17 cellular contexts compared by ENCODE assay signal in the genomic region with DNA sequence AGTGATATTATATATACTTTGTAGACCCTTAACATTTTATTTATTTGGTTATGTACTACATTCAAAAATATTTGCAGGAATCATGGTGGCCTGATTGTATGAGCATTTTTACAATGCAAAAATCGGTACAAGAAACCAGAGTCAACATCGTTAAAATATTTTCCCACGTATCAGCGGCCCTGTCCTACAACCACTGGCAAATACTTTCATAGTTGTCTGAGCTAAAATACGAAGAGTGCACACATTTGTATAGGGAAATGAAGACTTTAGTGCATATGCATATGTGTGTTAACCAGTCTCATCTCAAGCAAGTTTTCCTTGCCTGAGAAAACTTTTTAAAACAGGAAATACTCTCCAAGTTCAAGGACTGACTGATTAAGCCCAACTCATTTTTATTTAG.
DNase-seq lines count a peak whose midpoint lies in the region; ATAC-seq and TF ChIP-seq lines count a peak whose summit lies in the region.
"Had no signal": no experiment of that assay in that cellular context is flagged by ENCODE, and none has a peak within 500 bp of the region (broad histone marks: within the 10 kb centered on the region; RNA-seq: fewer than 3 reads in every experiment).

No MANE protein-coding gene starts in this region.

- H3K4me3 Mint-ChIP-seq in stimulated activated naive B cell treated with anti-CD40 and anti-IgM and Interleukin-4, amounts not matched to agents 10 μg/mL and 1 μg/mL and 100 μg/mL, for 72 hours = no peak overlapping the region
- H3K4me3 Mint-ChIP-seq: CD4-positive, alpha-beta T cell; HFFc6 had no signal

- no peaks in the 10 kb centered on the region for H3K36me3 Mint-ChIP-seq in stimulated activated naive B cell treated with anti-CD40 and anti-IgM and Interleukin-4, amounts not matched to agents 10 μg/mL and 1 μg/mL and 100 μg/mL, for 72 hours

- DNase-seq in EH (ENCODE audit: low read depth) = peak; percentile 95
- DNase-seq in NCI-H526 (lab: John Stamatoyannopoulos, UW) = peak; percentile 36 to 65
- peak; percentile 26 for DNase-seq in astrocyte of the hippocampus (ENCODE audit: low read depth, low spot score)
- DNase-seq in stimulated activated naive B cell treated with anti-CD40 and anti-IgM and Interleukin-4, amounts not matched to agents 10 μg/mL and 1 μg/mL and 100 μg/mL, for 72 hours = no peak
- no peak for DNase-seq in GM20000 (ENCODE audit: low spot score)
- DNase-seq in DMS153 treated with DMSO at 0.1 percent for 48 hours (lab: John Stamatoyannopoulos, UW; ENCODE audit: unreplicated experiment) = no peak
- DNase-seq in iPS-NIHi11 (ENCODE audit: low spot score) = no peak
- DNase-seq: BE2C; Caco-2; CD4-positive, alpha-beta T cell; DMS79; GOT3; H7; HFFc6; KG1 had no signal

- no peak for TF ChIP-seq CTCF in GM20000 (IDR thresholded peaks at IDR 0.05; ENCODE audit: extremely low read depth, missing control alignments)

- H3K27ac Mint-ChIP-seq in stimulated activated naive B cell treated with anti-CD40 and anti-IgM and Interleukin-4, amounts not matched to agents 10 μg/mL and 1 μg/mL and 100 μg/mL, for 72 hours = peak overlapping the region; percentile 42
- H3K27ac Mint-ChIP-seq: CD4-positive, alpha-beta T cell; HFFc6 had no signal

- no peaks in the 10 kb centered on the region for H3K4me1 Mint-ChIP-seq in stimulated activated naive B cell treated with anti-CD40 and anti-IgM and Interleukin-4, amounts not matched to agents 10 μg/mL and 1 μg/mL and 100 μg/mL, for 72 hours

- no peaks in the 10 kb centered on the region for H3K9me3 Mint-ChIP-seq in stimulated activated naive B cell treated with anti-CD40 and anti-IgM and Interleukin-4, amounts not matched to agents 10 μg/mL and 1 μg/mL and 100 μg/mL, for 72 hours
- H3K9me3 Mint-ChIP-seq: CD4-positive, alpha-beta T cell; HFFc6 had no signal

- ATAC-seq in stimulated activated naive B cell treated with anti-CD40 and anti-IgM and Interleukin-4, amounts not matched to agents 10 μg/mL and 1 μg/mL and 100 μg/mL, for 72 hours (replicated peaks) = no peak
- ATAC-seq: GM12878, HCT116 had no signal

- H3K27me3 Mint-ChIP-seq in stimulated activated naive B cell treated with anti-CD40 and anti-IgM and Interleukin-4, amounts not matched to agents 10 μg/mL and 1 μg/mL and 100 μg/mL, for 72 hours = peaks cover 0 to 5% of the 10 kb centered on the region in 2 donors
- H3K27me3 Mint-ChIP-seq: CD4-positive, alpha-beta T cell had no signal

Comparison
In these comparisons a context has a peak if more than half of its experiments do, and no peak if none do; other contexts are left out.
1. DNase-seq: peak in EH (single experiment), NCI-H526 (2 of 2) and astrocyte of the hippocampus (single experiment); none in stimulated activated naive B cell treated with anti-CD40 and anti-IgM and Interleukin-4, amounts not matched to agents 10 μg/mL and 1 μg/mL and 100 μg/mL, for 72 hours (single experiment), GM20000 (single experiment), DMS153 treated with DMSO at 0.1 percent for 48 hours (single experiment) and iPS-NIHi11 (single experiment).